ENCODE assay signal across 17 cellular contexts in genomic region chr4:14218641-14219040, GRCh38.
DNase-seq lines count a peak whose midpoint lies in the region; ATAC-seq and TF ChIP-seq lines count a peak whose summit lies in the region.
"Had no signal": no experiment of that assay in that cellular context is flagged by ENCODE, and none has a peak within 500 bp of the region (broad histone marks: within the 10 kb centered on the region; RNA-seq: fewer than 3 reads in every experiment).

No MANE protein-coding gene starts in this region.

- peaks cover 61% of the 10 kb centered on the region for H3K4me1 Mint-ChIP-seq in neural crest cell
- H3K4me1 Mint-ChIP-seq: activated CD4-positive, alpha-beta T cell treated with anti-CD3 and anti-CD28 coated beads, Interleukin-2, amount 10 ng/mL, durations not matched to agents 24 days and 14 days; activated naive CD8-positive, alpha-beta T cell treated with anti-CD3 and anti-CD28 coated beads for 36 hours; central memory CD8-positive, alpha-beta T cell; stimulated activated naive CD8-positive, alpha-beta T cell treated with anti-CD3 and anti-CD28 coated beads, Interleukin-15, amount 100 ng/mL, for 72 hours had no signal

- TF ChIP-seq CTCF in epithelial cell of esophagus (IDR thresholded peaks at IDR 0.05; ENCODE audit: insufficient read depth, low read depth, low read length, missing control alignments), result no peak
- TF ChIP-seq CTCF in neural crest cell (conservative IDR thresholded peaks at IDR 0.05), result no peak

- ATAC-seq in GM18907 (IDR thresholded peaks at IDR 0.05; ENCODE audit: unreplicated experiment) (no peak), HG02885 (IDR thresholded peaks at IDR 0.05; ENCODE audit: poor library complexity, unreplicated experiment) (no peak), GM19328 (IDR thresholded peaks at IDR 0.05; ENCODE audit: unreplicated experiment) (no peak), GM21515 (IDR thresholded peaks at IDR 0.05; ENCODE audit: unreplicated experiment) (no peak)
- ATAC-seq: mucosa of descending colon; stimulated activated naive CD8-positive, alpha-beta T cell treated with anti-CD3 and anti-CD28 coated beads, Interleukin-15, amount 100 ng/mL, for 72 hours had no signal

- no peaks in the 10 kb centered on the region for H3K27me3 Mint-ChIP-seq in neural crest cell (ENCODE audit: low read depth)
- H3K27me3 Mint-ChIP-seq: activated CD4-positive, alpha-beta T cell treated with anti-CD3 and anti-CD28 coated beads, Interleukin-2, amount 10 ng/mL, durations not matched to agents 24 days and 14 days; activated naive CD8-positive, alpha-beta T cell treated with anti-CD3 and anti-CD28 coated beads for 36 hours; central memory CD8-positive, alpha-beta T cell had no signal

- peaks cover 4% of the 10 kb centered on the region for H3K36me3 Mint-ChIP-seq in neural crest cell (ENCODE audit: low read depth)
- H3K36me3 Mint-ChIP-seq: activated naive CD8-positive, alpha-beta T cell treated with anti-CD3 and anti-CD28 coated beads for 36 hours had no signal

- H3K4me3 Mint-ChIP-seq in neural crest cell, result peak overlapping the region; percentile 14
- H3K4me3 Mint-ChIP-seq: activated CD4-positive, alpha-beta T cell treated with anti-CD3 and anti-CD28 coated beads, Interleukin-2, amount 10 ng/mL, durations not matched to agents 24 days and 14 days; activated naive CD8-positive, alpha-beta T cell treated with anti-CD3 and anti-CD28 coated beads for 36 hours; central memory CD8-positive, alpha-beta T cell; stimulated activated naive CD8-positive, alpha-beta T cell treated with anti-CD3 and anti-CD28 coated beads, Interleukin-15, amount 100 ng/mL, for 72 hours had no signal

- no peak overlapping the region for H3K4me3 ChIP-seq in epithelial cell of esophagus (ENCODE audit: low read length)
- H3K4me3 ChIP-seq: mucosa of descending colon, SK-N-MC had no signal

- DNase-seq in COLO668 (lab: John Stamatoyannopoulos, UW; ENCODE audit: unreplicated experiment) (peak; percentile 38), NCI-H748 (lab: John Stamatoyannopoulos, UW; ENCODE audit: unreplicated experiment) (peak; percentile 93), epithelial cell of esophagus (ENCODE audit: low read depth) (peak; percentile 56), neural crest cell (ENCODE audit: low read depth, low spot score) (peak; percentile 29)
- DNase-seq: activated CD4-positive, alpha-beta T cell treated with anti-CD3 and anti-CD28 coated beads, Interleukin-2, amount 10 ng/mL, durations not matched to agents 24 days and 14 days; activated naive CD8-positive, alpha-beta T cell treated with anti-CD3 and anti-CD28 coated beads for 36 hours; IMR-90; mucosa of descending colon; MV-4-11; NCI-H2227 treated with DMSO at 0.1 percent for 48 hours; stimulated activated naive CD8-positive, alpha-beta T cell treated with anti-CD3 and anti-CD28 coated beads, Interleukin-15, amount 100 ng/mL, for 72 hours had no signal

- peaks cover 9% of the 10 kb centered on the region for H3K9me3 Mint-ChIP-seq in neural crest cell
- H3K9me3 Mint-ChIP-seq: activated naive CD8-positive, alpha-beta T cell treated with anti-CD3 and anti-CD28 coated beads for 36 hours; central memory CD8-positive, alpha-beta T cell; stimulated activated naive CD8-positive, alpha-beta T cell treated with anti-CD3 and anti-CD28 coated beads, Interleukin-15, amount 100 ng/mL, for 72 hours had no signal

- peak overlapping the region; percentile 47 for H3K27ac Mint-ChIP-seq in neural crest cell (ENCODE audit: unreplicated experiment)
- H3K27ac Mint-ChIP-seq: activated CD4-positive, alpha-beta T cell treated with anti-CD3 and anti-CD28 coated beads, Interleukin-2, amount 10 ng/mL, durations not matched to agents 24 days and 14 days; activated naive CD8-positive, alpha-beta T cell treated with anti-CD3 and anti-CD28 coated beads for 36 hours; stimulated activated naive CD8-positive, alpha-beta T cell treated with anti-CD3 and anti-CD28 coated beads, Interleukin-15, amount 100 ng/mL, for 72 hours had no signal

Comparison
In these comparisons a context has a peak if more than half of its experiments do, and no peak if none do; other contexts are left out.
1. DNase-seq: peak in every context shown above with its lines; median percentile 93 in NCI-H748; 56 in epithelial cell of esophagus; 38 in COLO668; 29 in neural crest cell.